Comparison of ENCODE assay signal across 1 cellular context in the genomic region with DNA sequence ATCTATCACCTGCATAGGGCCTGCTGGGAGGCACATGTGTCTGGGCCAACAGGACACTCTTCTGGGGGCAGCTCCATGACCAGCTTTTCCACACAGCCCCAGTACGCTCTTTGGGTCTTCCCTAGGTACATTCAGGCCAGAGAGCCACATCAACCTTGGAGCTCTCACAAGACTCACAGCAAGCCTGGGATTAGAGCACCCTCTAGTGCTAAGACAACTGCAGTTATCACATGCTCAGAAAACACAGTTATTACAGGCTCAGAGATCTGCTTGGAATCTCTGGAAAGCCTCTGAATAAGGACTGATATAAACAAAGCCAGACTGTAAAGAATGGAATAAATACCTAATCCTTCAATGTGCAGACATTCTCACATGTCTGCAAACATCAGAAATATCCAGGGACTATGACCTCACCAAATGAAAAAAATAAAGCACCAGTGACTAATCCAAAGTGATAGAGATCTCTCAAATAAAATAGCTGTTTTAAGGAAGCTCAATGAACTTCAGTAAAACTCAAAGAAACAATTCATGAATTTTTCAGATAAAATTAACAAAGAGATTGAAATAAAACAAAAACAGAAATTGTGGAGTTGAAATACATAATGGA.
TF ChIP-seq lines count a peak whose summit lies in the region.

No MANE protein-coding gene starts in this region.

TF ChIP-seq in HCT116, 20 proteins besides CTCF, POLR2A, EP300 and RAD21 (continued from another document):
- TF ChIP-seq ZBTB33 (IDR thresholded peaks at IDR 0.05; ENCODE audit: extremely low read depth, insufficient replicate concordance, low read length) = no peak
- no peak for TF ChIP-seq ZNF274 (IDR thresholded peaks at IDR 0.05; ENCODE audit: low read depth, low read length)
- TF ChIP-seq SIN3A (IDR thresholded peaks at IDR 0.05; ENCODE audit: low read depth) = no peak
TF ChIP-seq in HCT116: peak in this region for 0.
